Comparison of ENCODE assay signal across 27 cellular contexts in the genomic region with DNA sequence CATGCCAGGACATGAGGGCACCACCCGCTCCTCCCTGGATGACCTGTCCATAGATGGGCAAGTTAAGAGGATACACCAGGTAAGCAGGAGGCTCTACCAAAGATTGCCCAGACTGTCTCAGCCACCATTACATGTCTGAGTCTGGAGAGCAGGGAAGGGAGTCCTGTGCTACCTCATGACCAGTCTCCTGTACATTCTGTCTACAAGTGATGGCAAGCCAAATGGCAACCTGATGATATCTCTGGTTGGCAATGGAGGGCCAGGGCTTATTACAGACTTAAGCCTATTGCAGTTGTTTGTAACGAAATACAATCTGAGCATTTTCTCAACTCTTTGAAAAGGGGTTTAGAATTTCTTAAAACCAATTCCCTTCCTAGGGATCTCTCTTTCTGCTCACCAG. TPM values are rescaled to one million over a fixed set of nuclear protein-coding genes. Genes with fewer than 3 reads are reported as not detected.
"Had no signal": no experiment of that assay in that cellular context is flagged by ENCODE, and none has a peak within 500 bp of the region (broad histone marks: within the 10 kb centered on the region; RNA-seq: fewer than 3 reads in every experiment).

No MANE protein-coding gene starts in this region.

- H3K27ac ChIP-seq: colonic mucosa, epithelial cell of prostate, esophagus squamous epithelium, heart right ventricle, left lung, lower lobe of right lung had no signal

- H3K9me3 ChIP-seq: colonic mucosa, esophagus squamous epithelium, gastrocnemius medialis, heart right ventricle, left lung, lower lobe of right lung had no signal

- H3K27me3 ChIP-seq: colonic mucosa, esophagus squamous epithelium, gastrocnemius medialis, heart right ventricle, left lung had no signal

- DNase-seq: colonic mucosa; cortex of kidney; effector CD8-positive, alpha-beta T cell; effector memory CD8-positive, alpha-beta T cell; endodermal cell; erythroblast; esophagus squamous epithelium; foreskin fibroblast; foreskin melanocyte; glutamatergic neuron; head of caudate nucleus; heart right ventricle; hippocampal formation; left cardiac atrium; left lung; left ventricle myocardium superior; lower lobe of right lung; mesendoderm; midbrain; naive thymus-derived CD4-positive, alpha-beta T cell had no signal

- ATAC-seq: effector memory CD8-positive, alpha-beta T cell; esophagus mucosa; heart right ventricle; left cardiac atrium; left lung; left ventricle myocardium superior; lower lobe of right lung; naive thymus-derived CD4-positive, alpha-beta T cell had no signal

- FAIRE-seq: endometrium, islet of Langerhans, keratinocyte had no signal

- H3K4me3 ChIP-seq: colonic mucosa, esophagus squamous epithelium, gastrocnemius medialis, heart right ventricle, left lung, lower lobe of right lung had no signal

- H3K36me3 ChIP-seq: colonic mucosa had no signal

RNA-seq across cellular contexts. Expression of gene DNASE1L3, which starts 58.6 kb away (rescaled TPM):
- total RNA-seq: endodermal cell, kidney epithelial cell had no signal
- polyA plus RNA-seq: naive thymus-derived CD4-positive, alpha-beta T cell had no signal
